Comparison of ENCODE assay signal across 8 cellular contexts in the genomic region with DNA sequence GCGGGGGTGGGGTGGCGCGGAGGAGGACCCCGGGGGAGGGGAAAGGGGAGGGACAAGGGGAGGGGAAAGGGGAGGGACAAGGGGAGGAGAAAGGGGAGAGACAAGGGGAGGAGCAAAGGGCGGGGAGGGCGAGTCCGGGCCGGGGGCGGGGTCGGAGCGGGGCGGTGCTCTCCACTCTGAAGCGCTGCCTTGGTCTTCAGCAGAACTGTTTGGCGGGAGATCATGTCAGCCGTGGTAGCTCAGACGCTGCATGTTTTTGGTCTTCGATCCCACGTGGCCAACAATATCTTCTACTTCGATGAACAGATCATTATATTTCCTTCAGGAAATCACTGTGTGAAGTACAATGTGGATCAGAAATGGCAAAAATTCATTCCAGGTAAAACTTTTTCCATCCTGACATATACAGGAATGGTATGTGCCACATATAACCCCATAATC. TPM values are rescaled to one million over a fixed set of nuclear protein-coding genes. Genes with fewer than 3 reads are reported as not detected.
DNase-seq lines count a peak whose midpoint lies in the region; ATAC-seq and TF ChIP-seq lines count a peak whose summit lies in the region.

No MANE protein-coding gene starts in this region.

- peak; percentile 81 for ATAC-seq in RWPE2 (ENCODE audit: low read depth)
- peak; percentile 78 to 87 for ATAC-seq in activated naive CD4-positive, alpha-beta T cell treated with anti-CD3 and anti-CD28 coated beads, Interleukin-2, amount 50 U/mL, for 72 hours
- ATAC-seq in Right ventricle myocardium superior (ENCODE audit: poor library complexity) = peak; percentile 99

- TF ChIP-seq CTCF in RWPE2 (IDR thresholded peaks at IDR 0.05; ENCODE audit: poor library complexity, severe bottlenecking) = no peak
- TF ChIP-seq CTCF in ovary (IDR thresholded peaks at IDR 0.05) = no peak
- no peak for TF ChIP-seq CTCF in thyroid gland (IDR thresholded peaks at IDR 0.05)

- H3K9me3 ChIP-seq in RWPE2 (ENCODE audit: severe bottlenecking) (no peaks in the 10 kb centered on the region), ovary (no peaks in the 10 kb centered on the region), thyroid gland (no peaks in the 10 kb centered on the region)

- H3K9me3 Mint-ChIP-seq in activated naive CD4-positive, alpha-beta T cell treated with anti-CD3 and anti-CD28 coated beads, Interleukin-2, amount 50 U/mL, for 72 hours = peaks cover 0 to 3% of the 10 kb centered on the region in 2 donors

- no peaks in the 10 kb centered on the region for H3K27me3 ChIP-seq in RWPE2 (ENCODE audit: insufficient read depth, poor library complexity, severe bottlenecking)
- no peaks in the 10 kb centered on the region for H3K27me3 ChIP-seq in ovary
- H3K27me3 ChIP-seq in thyroid gland = no peaks in the 10 kb centered on the region

- H3K4me1 ChIP-seq in RWPE2 (ENCODE audit: insufficient read depth, poor library complexity, severe bottlenecking) = peaks cover 12% of the 10 kb centered on the region
- peaks cover 2% of the 10 kb centered on the region for H3K4me1 ChIP-seq in ovary (ENCODE audit: insufficient read depth)
- peaks cover 9 to 12% of the 10 kb centered on the region in 2 donors for H3K4me1 ChIP-seq in thyroid gland

- H3K36me3 Mint-ChIP-seq in activated naive CD4-positive, alpha-beta T cell treated with anti-CD3 and anti-CD28 coated beads, Interleukin-2, amount 50 U/mL, for 72 hours = peaks cover 16 to 19% of the 10 kb centered on the region in 2 donors

- intact Hi-C loops in Right ventricle myocardium superior (cut with DNase I) = no loop called here
- intact Hi-C loops in ovary (cut with DNase I) = no loop called here
- intact Hi-C loops in thyroid gland (cut with DNase I) = no loop called here

- peak; percentile 75 for DNase-seq in DMS153 (lab: John Stamatoyannopoulos, UW)
- DNase-seq in GOT3 (lab: John Stamatoyannopoulos, UW) = peak; percentile 59
- DNase-seq in M059J (ENCODE audit: low read depth) = peak; percentile 77
- peak; percentile 77 for DNase-seq in RWPE2 (ENCODE audit: low spot score)
- peak in 1 of 2 donors; percentile 69 for DNase-seq in activated naive CD4-positive, alpha-beta T cell treated with anti-CD3 and anti-CD28 coated beads, Interleukin-2, amount 50 U/mL, for 72 hours (ENCODE audit: low spot score in 2 of 2)
- DNase-seq in Right ventricle myocardium superior = peak; percentile 85
- peak in 4 of 5 donors; percentile 85 to 90 (median 86) for DNase-seq in ovary
- DNase-seq in thyroid gland = peak; percentile 62 to 78

- no peak for TF ChIP-seq EP300 in ovary (IDR thresholded peaks at IDR 0.05)

- TF ChIP-seq POLR2A in ovary (IDR thresholded peaks at IDR 0.05) (no peak), thyroid gland (IDR thresholded peaks at IDR 0.05) (no peak)

- H3K36me3 ChIP-seq in RWPE2 (ENCODE audit: low read depth) (peaks cover 37% of the 10 kb centered on the region), ovary (no peaks in the 10 kb centered on the region), thyroid gland (peaks cover 16 to 22% of the 10 kb centered on the region in 2 donors)

- peak overlapping the region; percentile 71 for H3K4me3 ChIP-seq in RWPE2 (ENCODE audit: severe bottlenecking)
- H3K4me3 ChIP-seq in ovary = peak overlapping the region; percentile 88
- H3K4me3 ChIP-seq in thyroid gland (replicated peaks in 1 of 3) = peak overlapping the region; percentile 64 to 97 (median 72)

- WGBS in ovary, 3 donors = 2 to 3% (median 3%) methylated on average over 19 of the region's 19 CpGs
- WGBS in thyroid gland, 2 donors = 1% methylated on average over 18 to 19 of the region's 19 CpGs

- H3K27ac ChIP-seq in RWPE2 (ENCODE audit: poor library complexity, severe bottlenecking) (no peak overlapping the region), ovary (no peak overlapping the region), thyroid gland (peak overlapping the region in 1 of 3 donors; percentile 43)

- peak overlapping the region; percentile 91 to 97 for H3K27ac Mint-ChIP-seq in activated naive CD4-positive, alpha-beta T cell treated with anti-CD3 and anti-CD28 coated beads, Interleukin-2, amount 50 U/mL, for 72 hours

RNA-seq across cellular contexts. Expression of a gene that starts 0.4 kb away (rescaled TPM):
- 0.67 TPM in 1 of 2 replicates, not detected in the other for total RNA-seq in M059J (2014; rRNA removed; shearing (Covaris generic))
- under 1 TPM; 0.37 to 0.61 TPM for total RNA-seq in activated naive CD4-positive, alpha-beta T cell treated with anti-CD3 and anti-CD28 coated beads, Interleukin-2, amount 50 U/mL, for 72 hours
- total RNA-seq in Right ventricle myocardium superior (not detected), ovary (10 to 100 TPM in 1 of 7 donors, 1 to 10 TPM in 2, under 1 TPM in 4; 0.13 to 13.2 (median 0.97) TPM), thyroid gland (1 to 10 TPM; 2.1 to 5.6 (median 4.1) TPM)
- polyA plus RNA-seq in ovary = under 1 TPM; 0.18 to 0.40 TPM

RNA-seq across cellular contexts. Expression of a gene that starts 0.5 kb away (rescaled TPM):
- total RNA-seq in M059J (2014; rRNA removed; shearing (Covaris generic)) = 150 and 165 TPM in 2 replicates
- 10 to 100 TPM; 50.2 to 83.4 TPM for total RNA-seq in activated naive CD4-positive, alpha-beta T cell treated with anti-CD3 and anti-CD28 coated beads, Interleukin-2, amount 50 U/mL, for 72 hours
- total RNA-seq in Right ventricle myocardium superior (28.4 TPM), ovary (10 to 100 TPM; 22.1 to 49.3 (median 38.5) TPM), thyroid gland (10 to 100 TPM; 37.1 to 67.6 (median 53.2) TPM)
- 10 to 100 TPM; 38.5 to 59.7 TPM for polyA plus RNA-seq in ovary
